ENCODE assay signal across 20 cellular contexts in genomic region chr1:228799929-228800328, GRCh38.
"Had no signal": no experiment of that assay in that cellular context is flagged by ENCODE, and none has a peak within 500 bp of the region (broad histone marks: within the 10 kb centered on the region; RNA-seq: fewer than 3 reads in every experiment).

No MANE protein-coding gene starts in this region.

- H3K4me3 ChIP-seq: body of pancreas, coronary artery, hepatocyte, left ventricle myocardium inferior, prostate gland, right lobe of liver, spleen, upper lobe of left lung had no signal

- H3K4me1 ChIP-seq: body of pancreas, prostate gland had no signal

- H3K27me3 ChIP-seq: body of pancreas, hepatocyte, right lobe of liver, spleen, upper lobe of left lung had no signal

- H3K9me3 Mint-ChIP-seq: nephron progenitor cell had no signal

- H3K4me3 Mint-ChIP-seq: activated CD4-positive, alpha-beta T cell treated with anti-CD3 and anti-CD28 coated beads, Interleukin-2, amount 10 ng/mL, durations not matched to agents 24 days and 14 days; activated naive CD4-positive, alpha-beta T cell treated with anti-CD3 and anti-CD28 coated beads, Interleukin-2, amount 10 ng/mL, durations not matched to agents 7 days and 5 days; nephron progenitor cell had no signal

- H3K27me3 Mint-ChIP-seq: activated CD4-positive, alpha-beta T cell treated with anti-CD3 and anti-CD28 coated beads, Interleukin-2, amount 10 ng/mL, durations not matched to agents 24 days and 14 days; activated naive CD4-positive, alpha-beta T cell treated with anti-CD3 and anti-CD28 coated beads, Interleukin-2, amount 10 ng/mL, durations not matched to agents 7 days and 5 days had no signal

- H3K27ac Mint-ChIP-seq: activated CD4-positive, alpha-beta T cell treated with anti-CD3 and anti-CD28 coated beads, Interleukin-2, amount 10 ng/mL, durations not matched to agents 24 days and 14 days; activated naive CD4-positive, alpha-beta T cell treated with anti-CD3 and anti-CD28 coated beads, Interleukin-2, amount 10 ng/mL, durations not matched to agents 7 days and 5 days had no signal

- H3K27ac ChIP-seq: body of pancreas, coronary artery, left ventricle myocardium inferior, prostate gland, right lobe of liver, spleen had no signal

- DNase-seq: activated CD4-positive, alpha-beta T cell treated with anti-CD3 and anti-CD28 coated beads, Interleukin-2, amount 10 ng/mL, durations not matched to agents 24 days and 14 days; activated CD8-positive, alpha-beta memory T cell treated with anti-CD3 and anti-CD28 coated beads for 24 hours; activated naive CD4-positive, alpha-beta T cell treated with anti-CD3 and anti-CD28 coated beads, Interleukin-2, amount 10 ng/mL, durations not matched to agents 7 days and 5 days; amniotic stem cell; body of pancreas; central memory CD4-positive, alpha-beta T cell; kidney; left ventricle myocardium inferior; mesenchymal stem cell; nephron progenitor cell; right lobe of liver; spleen; stimulated activated CD4-positive, alpha-beta T cell treated with anti-CD3 and anti-CD28 coated beads, Interleukin-1b, Interleukin-23, amount 100 ng/mL, for 48 hours; stimulated activated naive CD4-positive, alpha-beta T cell; substantia nigra; T-helper 9 cell; upper lobe of left lung had no signal

- H3K36me3 ChIP-seq: left ventricle myocardium inferior, prostate gland, right lobe of liver, spleen, upper lobe of left lung had no signal

- H3K9me3 ChIP-seq: body of pancreas, prostate gland, right lobe of liver, upper lobe of left lung had no signal
